Comparison of ENCODE assay signal across 13 cellular contexts in genomic region chr19:49932041-49932451, GRCh38. TPM values are rescaled to one million over a fixed set of nuclear protein-coding genes. Genes with fewer than 3 reads are reported as not detected.
DNase-seq lines count a peak whose midpoint lies in the region; ATAC-seq and TF ChIP-seq lines count a peak whose summit lies in the region.
"Had no signal": no experiment of that assay in that cellular context is flagged by ENCODE, and none has a peak within 500 bp of the region (broad histone marks: within the 10 kb centered on the region; RNA-seq: fewer than 3 reads in every experiment).

No MANE protein-coding gene starts in this region.

- peaks cover 14% of the 10 kb centered on the region for H3K36me3 Mint-ChIP-seq in activated naive CD8-positive, alpha-beta T cell
- peaks cover 51% of the 10 kb centered on the region for H3K36me3 Mint-ChIP-seq in activated naive CD8-positive, alpha-beta T cell treated with anti-CD3 and anti-CD28 coated beads for 36 hours
- peaks cover 7% of the 10 kb centered on the region for H3K36me3 Mint-ChIP-seq in T-helper 17 cell (ENCODE audit: low read depth)

- H3K4me1 Mint-ChIP-seq in activated naive CD8-positive, alpha-beta T cell (ENCODE audit: low read depth), result peaks cover 44% of the 10 kb centered on the region
- H3K4me1 Mint-ChIP-seq in activated naive CD8-positive, alpha-beta T cell treated with anti-CD3 and anti-CD28 coated beads for 36 hours, result peaks cover 36% of the 10 kb centered on the region
- peaks cover 56% of the 10 kb centered on the region for H3K4me1 Mint-ChIP-seq in T-helper 17 cell
- peaks cover 60% of the 10 kb centered on the region for H3K4me1 Mint-ChIP-seq in stimulated activated naive CD8-positive, alpha-beta T cell treated with anti-CD3 and anti-CD28 coated beads, Interleukin-15, amount 100 ng/mL, for 72 hours

- H3K9me3 ChIP-seq in T-helper 17 cell (ENCODE audit: control insufficient read depth, low read length, poor library complexity, severe bottlenecking), result no peaks in the 10 kb centered on the region
- H3K9me3 ChIP-seq: prostate gland had no signal

- H3K4me3 ChIP-seq in epithelial cell of proximal tubule (ENCODE audit: low read depth, low read length), result no peak overlapping the region
- H3K4me3 ChIP-seq: prostate gland had no signal

- no peak for DNase-seq in activated naive CD8-positive, alpha-beta T cell treated with anti-CD3 and anti-CD28 coated beads for 36 hours
- DNase-seq in T-helper 17 cell, result no peak
- peak; percentile 37 for DNase-seq in epithelial cell of proximal tubule (ENCODE audit: low read depth)
- no peak for DNase-seq in stimulated activated naive CD8-positive, alpha-beta T cell treated with anti-CD3 and anti-CD28 coated beads, Interleukin-15, amount 100 ng/mL, for 72 hours
- DNase-seq in AML-193 (lab: John Stamatoyannopoulos, UW), result no peak
- DNase-seq: islet precursor cell, NCI-H2029 treated with DMSO at 0.1 percent for 48 hours had no signal

- H3K4me3 Mint-ChIP-seq in activated naive CD8-positive, alpha-beta T cell, result peak overlapping the region; percentile 60
- no peak overlapping the region for H3K4me3 Mint-ChIP-seq in activated naive CD8-positive, alpha-beta T cell treated with anti-CD3 and anti-CD28 coated beads for 36 hours
- peak overlapping the region; percentile 47 for H3K4me3 Mint-ChIP-seq in T-helper 17 cell
- peak overlapping the region; percentile 52 to 67 for H3K4me3 Mint-ChIP-seq in stimulated activated naive CD8-positive, alpha-beta T cell treated with anti-CD3 and anti-CD28 coated beads, Interleukin-15, amount 100 ng/mL, for 72 hours
- H3K4me3 Mint-ChIP-seq: WTC11 had no signal

- TF ChIP-seq CTCF in epithelial cell of proximal tubule (conservative IDR thresholded peaks at IDR 0.05; ENCODE audit: low read depth, low read length), result no peak

- ATAC-seq in T-helper 17 cell, result no peak
- no peak for ATAC-seq in stimulated activated naive CD8-positive, alpha-beta T cell treated with anti-CD3 and anti-CD28 coated beads, Interleukin-15, amount 100 ng/mL, for 72 hours
- no peak for ATAC-seq in GM21515 (IDR thresholded peaks at IDR 0.05; ENCODE audit: unreplicated experiment)
- ATAC-seq in HG03571 (IDR thresholded peaks at IDR 0.05; ENCODE audit: unreplicated experiment), result no peak
- ATAC-seq: WTC11 had no signal

- H3K9me3 Mint-ChIP-seq in activated naive CD8-positive, alpha-beta T cell (ENCODE audit: low read depth), result no peaks in the 10 kb centered on the region
- H3K9me3 Mint-ChIP-seq in activated naive CD8-positive, alpha-beta T cell treated with anti-CD3 and anti-CD28 coated beads for 36 hours, result peaks cover 5% of the 10 kb centered on the region
- peaks cover 14 to 17% of the 10 kb centered on the region in 2 donors for H3K9me3 Mint-ChIP-seq in stimulated activated naive CD8-positive, alpha-beta T cell treated with anti-CD3 and anti-CD28 coated beads, Interleukin-15, amount 100 ng/mL, for 72 hours
- H3K9me3 Mint-ChIP-seq: WTC11 had no signal

- H3K27ac Mint-ChIP-seq in activated naive CD8-positive, alpha-beta T cell, result peak overlapping the region; percentile 54
- no peak overlapping the region for H3K27ac Mint-ChIP-seq in activated naive CD8-positive, alpha-beta T cell treated with anti-CD3 and anti-CD28 coated beads for 36 hours
- peak overlapping the region; percentile 1 for H3K27ac Mint-ChIP-seq in T-helper 17 cell
- peak overlapping the region in 1 of 2 donors; percentile 81 for H3K27ac Mint-ChIP-seq in stimulated activated naive CD8-positive, alpha-beta T cell treated with anti-CD3 and anti-CD28 coated beads, Interleukin-15, amount 100 ng/mL, for 72 hours
- H3K27ac Mint-ChIP-seq: WTC11 had no signal

- no peaks in the 10 kb centered on the region for H3K27me3 Mint-ChIP-seq in activated naive CD8-positive, alpha-beta T cell
- H3K27me3 Mint-ChIP-seq in activated naive CD8-positive, alpha-beta T cell treated with anti-CD3 and anti-CD28 coated beads for 36 hours, result peaks cover 10% of the 10 kb centered on the region
- H3K27me3 Mint-ChIP-seq in T-helper 17 cell, result no peaks in the 10 kb centered on the region
- H3K27me3 Mint-ChIP-seq in stimulated activated naive CD8-positive, alpha-beta T cell treated with anti-CD3 and anti-CD28 coated beads, Interleukin-15, amount 100 ng/mL, for 72 hours, result peaks cover 11% of the 10 kb centered on the region

RNA-seq across cellular contexts. Expression of gene NUP62, which starts 2.7 kb away (rescaled TPM):
- 100 to 1,000 TPM; 164 to 179 TPM for total RNA-seq in activated naive CD8-positive, alpha-beta T cell treated with anti-CD3 and anti-CD28 coated beads for 36 hours
- total RNA-seq in T-helper 17 cell, result 10 to 100 TPM; 46.8 to 62.4 TPM
- 83.7 and 90.5 TPM in 2 replicates for total RNA-seq in epithelial cell of proximal tubule

RNA-seq across cellular contexts. Expression of gene ATF5, which starts 3.0 kb away (rescaled TPM):
- 10 to 100 TPM; 23.4 to 25.4 TPM for total RNA-seq in activated naive CD8-positive, alpha-beta T cell treated with anti-CD3 and anti-CD28 coated beads for 36 hours
- total RNA-seq in T-helper 17 cell, result 10 to 100 TPM; 31.8 to 36.0 TPM
- 15.3 and 17.5 TPM in 2 replicates for total RNA-seq in epithelial cell of proximal tubule

RNA-seq across cellular contexts. Expression of gene SIGLEC11, which starts 28.9 kb away (rescaled TPM):
- not detected for total RNA-seq in activated naive CD8-positive, alpha-beta T cell treated with anti-CD3 and anti-CD28 coated beads for 36 hours
- total RNA-seq in T-helper 17 cell (not detected), epithelial cell of proximal tubule (not detected in 2 replicates)
- total RNA-seq: M059J, WTC11 had no signal

RNA-seq across cellular contexts. Expression of gene IL4I1, which starts 35.4 kb away (rescaled TPM):
- total RNA-seq in activated naive CD8-positive, alpha-beta T cell treated with anti-CD3 and anti-CD28 coated beads for 36 hours, result 1 to 10 TPM; 2.3 to 2.9 TPM
- total RNA-seq in T-helper 17 cell (100 to 1,000 TPM in 1 of 2 donors, 10 to 100 TPM in 1; 47.8 to 107 TPM), epithelial cell of proximal tubule (4.0 and 9.5 TPM in 2 replicates)

RNA-seq across cellular contexts. Expression of gene TBC1D17, which starts 54.5 kb away (rescaled TPM):
- total RNA-seq in activated naive CD8-positive, alpha-beta T cell treated with anti-CD3 and anti-CD28 coated beads for 36 hours, result 10 to 100 TPM; 22.6 to 24.0 TPM
- total RNA-seq in T-helper 17 cell, result 10 to 100 TPM; 44.1 to 57.3 TPM
- total RNA-seq in epithelial cell of proximal tubule, result 11.9 and 16.8 TPM in 2 replicates
